14 cellular contexts compared by ENCODE assay signal in the genomic region with DNA sequence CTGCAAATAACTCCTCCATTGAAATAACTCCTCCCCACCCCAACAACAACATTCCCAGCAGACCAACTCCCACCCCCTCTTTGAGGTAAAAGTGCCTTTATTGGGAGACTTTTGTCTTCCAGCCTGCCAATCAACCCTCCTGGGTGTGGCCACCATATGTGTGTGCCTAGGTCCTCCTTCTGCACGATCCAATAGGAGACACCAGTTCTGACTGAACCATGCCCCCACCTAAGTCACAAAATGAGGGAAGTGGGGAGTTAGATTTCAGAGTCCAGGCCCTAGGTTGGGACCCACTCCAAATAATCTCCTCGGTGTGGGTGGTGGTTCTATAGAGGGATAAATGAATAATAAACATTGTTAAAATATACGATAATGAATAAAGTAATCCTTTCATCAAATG. TPM values are rescaled to one million over a fixed set of nuclear protein-coding genes. Genes with fewer than 3 reads are reported as not detected.
A peak's percentile ranks its signal among the peaks of the same experiment; 100 is the strongest.
DNase-seq lines count a peak whose midpoint lies in the region; ATAC-seq and TF ChIP-seq lines count a peak whose summit lies in the region.
"Had no signal": no experiment of that assay in that cellular context is flagged by ENCODE, and none has a peak within 500 bp of the region (broad histone marks: within the 10 kb centered on the region; RNA-seq: fewer than 3 reads in every experiment).

No MANE protein-coding gene starts in this region.

- intact Hi-C loops in activated naive CD4-positive, alpha-beta T cell treated with anti-CD3 and anti-CD28 coated beads for 36 hours (cut with micrococcal nuclease) = loop anchor here (5.0 kb wide), 1 partner anchor 132 kb away; a partner anchor contains a TSS
- intact Hi-C loops in activated B cell treated with CpG ODN at 0.5 μM for 24 hours (cut with micrococcal nuclease) (loop anchor here (5.0 kb wide), 1 partner anchor 172 kb away; a partner anchor contains a TSS), head of caudate nucleus (cut with DNase I) (no loop called here)

- DNase-seq in activated naive CD4-positive, alpha-beta T cell treated with anti-CD3 and anti-CD28 coated beads, Interleukin-2, amount 10 ng/mL, durations not matched to agents 7 days and 5 days = no peak
- no peak for DNase-seq in activated naive CD4-positive, alpha-beta T cell treated with anti-CD3 and anti-CD28 coated beads for 36 hours
- DNase-seq in activated B cell treated with CpG ODN at 0.5 μM for 24 hours = no peak
- DNase-seq in stimulated activated effector memory CD8-positive, alpha-beta T cell treated with anti-CD3 and anti-CD28 coated beads, Interleukin-12 subunit alpha, Interleukin-12 subunit beta, amount 100 ng/mL, for 72 hours (ENCODE audit: low spot score in 2 of 2) = no peak
- no peak for DNase-seq in head of caudate nucleus
- DNase-seq: activated T-cell treated with anti-CD3 and anti-CD28 coated beads, Interleukin-2, amount 50 U/mL, for 4 hours; amygdala; KG1; left lung; NCI-H1694; NCI-H526; PC-9; stimulated activated CD4-positive, alpha-beta T cell treated with anti-CD3 and anti-CD28 coated beads, Interleukin-15, amount 100 ng/mL, for 24 hours had no signal

- peak overlapping the region; percentile 45 for H3K27ac Mint-ChIP-seq in activated naive CD4-positive, alpha-beta T cell treated with anti-CD3 and anti-CD28 coated beads, Interleukin-2, amount 10 ng/mL, durations not matched to agents 7 days and 5 days
- no peak overlapping the region for H3K27ac Mint-ChIP-seq in activated naive CD4-positive, alpha-beta T cell treated with anti-CD3 and anti-CD28 coated beads for 36 hours
- H3K27ac Mint-ChIP-seq in activated B cell treated with CpG ODN at 0.5 μM for 24 hours = peak overlapping the region; percentile 35
- peak overlapping the region; percentile 50 for H3K27ac Mint-ChIP-seq in stimulated activated effector memory CD8-positive, alpha-beta T cell treated with anti-CD3 and anti-CD28 coated beads, Interleukin-12 subunit alpha, Interleukin-12 subunit beta, amount 100 ng/mL, for 72 hours

- H3K4me1 Mint-ChIP-seq in activated naive CD4-positive, alpha-beta T cell treated with anti-CD3 and anti-CD28 coated beads, Interleukin-2, amount 10 ng/mL, durations not matched to agents 7 days and 5 days = peaks cover 51% of the 10 kb centered on the region
- H3K4me1 Mint-ChIP-seq in activated naive CD4-positive, alpha-beta T cell treated with anti-CD3 and anti-CD28 coated beads for 36 hours (ENCODE audit: low read depth) = peaks cover 20% of the 10 kb centered on the region
- H3K4me1 Mint-ChIP-seq in activated B cell treated with CpG ODN at 0.5 μM for 24 hours = peaks cover 26% of the 10 kb centered on the region
- H3K4me1 Mint-ChIP-seq in stimulated activated effector memory CD8-positive, alpha-beta T cell treated with anti-CD3 and anti-CD28 coated beads, Interleukin-12 subunit alpha, Interleukin-12 subunit beta, amount 100 ng/mL, for 72 hours = peaks cover 38% of the 10 kb centered on the region

- POLR2A ChIA-PET in activated B cell treated with CpG ODN at 0.5 μM for 24 hours (lab: Charles Lee) = no interaction called here

- no peak overlapping the region for H3K4me3 Mint-ChIP-seq in activated naive CD4-positive, alpha-beta T cell treated with anti-CD3 and anti-CD28 coated beads, Interleukin-2, amount 10 ng/mL, durations not matched to agents 7 days and 5 days
- no peak overlapping the region for H3K4me3 Mint-ChIP-seq in activated naive CD4-positive, alpha-beta T cell treated with anti-CD3 and anti-CD28 coated beads for 36 hours
- no peak overlapping the region for H3K4me3 Mint-ChIP-seq in activated B cell treated with CpG ODN at 0.5 μM for 24 hours
- no peak overlapping the region for H3K4me3 Mint-ChIP-seq in stimulated activated effector memory CD8-positive, alpha-beta T cell treated with anti-CD3 and anti-CD28 coated beads, Interleukin-12 subunit alpha, Interleukin-12 subunit beta, amount 100 ng/mL, for 72 hours
- H3K4me3 Mint-ChIP-seq: activated T-cell treated with anti-CD3 and anti-CD28 coated beads, Interleukin-2, amount 50 U/mL, for 4 hours had no signal

- TF ChIP-seq CTCF in activated B cell treated with CpG ODN at 0.5 μM for 24 hours (IDR thresholded peaks at IDR 0.05) = no peak

- CTCF ChIA-PET in activated naive CD4-positive, alpha-beta T cell treated with anti-CD3 and anti-CD28 coated beads, Interleukin-2, amount 10 ng/mL, durations not matched to agents 7 days and 5 days (lab: Charles Lee) = no interaction called here
- CTCF ChIA-PET in activated naive CD4-positive, alpha-beta T cell treated with anti-CD3 and anti-CD28 coated beads for 36 hours (lab: Charles Lee) = interaction anchor here (0.9 kb wide), 1 partner anchor 95 kb away, joined by 3 read pairs; no protein-coding TSS in a partner anchor
- CTCF ChIA-PET in activated B cell treated with CpG ODN at 0.5 μM for 24 hours (lab: Charles Lee) = no interaction called here

- H3K9me3 Mint-ChIP-seq in activated naive CD4-positive, alpha-beta T cell treated with anti-CD3 and anti-CD28 coated beads, Interleukin-2, amount 10 ng/mL, durations not matched to agents 7 days and 5 days = no peaks in the 10 kb centered on the region
- no peaks in the 10 kb centered on the region for H3K9me3 Mint-ChIP-seq in activated naive CD4-positive, alpha-beta T cell treated with anti-CD3 and anti-CD28 coated beads for 36 hours
- no peaks in the 10 kb centered on the region for H3K9me3 Mint-ChIP-seq in activated B cell treated with CpG ODN at 0.5 μM for 24 hours
- H3K9me3 Mint-ChIP-seq in stimulated activated effector memory CD8-positive, alpha-beta T cell treated with anti-CD3 and anti-CD28 coated beads, Interleukin-12 subunit alpha, Interleukin-12 subunit beta, amount 100 ng/mL, for 72 hours = no peaks in the 10 kb centered on the region
- H3K9me3 Mint-ChIP-seq: activated T-cell treated with anti-CD3 and anti-CD28 coated beads, Interleukin-2, amount 50 U/mL, for 4 hours had no signal

- H3K27me3 Mint-ChIP-seq in activated naive CD4-positive, alpha-beta T cell treated with anti-CD3 and anti-CD28 coated beads, Interleukin-2, amount 10 ng/mL, durations not matched to agents 7 days and 5 days = no peaks in the 10 kb centered on the region
- H3K27me3 Mint-ChIP-seq in activated naive CD4-positive, alpha-beta T cell treated with anti-CD3 and anti-CD28 coated beads for 36 hours (ENCODE audit: low read depth) = no peaks in the 10 kb centered on the region
- no peaks in the 10 kb centered on the region for H3K27me3 Mint-ChIP-seq in activated B cell treated with CpG ODN at 0.5 μM for 24 hours

- ATAC-seq in activated B cell treated with CpG ODN at 0.5 μM for 24 hours (ENCODE audit: low read depth) (no peak), GM18498 (IDR thresholded peaks at IDR 0.05; ENCODE audit: unreplicated experiment) (no peak)
- no peak for ATAC-seq in stimulated activated effector memory CD8-positive, alpha-beta T cell treated with anti-CD3 and anti-CD28 coated beads, Interleukin-12 subunit alpha, Interleukin-12 subunit beta, amount 100 ng/mL, for 72 hours
- ATAC-seq: activated T-cell treated with anti-CD3 and anti-CD28 coated beads, Interleukin-2, amount 50 U/mL, for 4 hours; left lung had no signal

- H3K36me3 Mint-ChIP-seq in activated naive CD4-positive, alpha-beta T cell treated with anti-CD3 and anti-CD28 coated beads, Interleukin-2, amount 10 ng/mL, durations not matched to agents 7 days and 5 days = peaks cover 46% of the 10 kb centered on the region
- H3K36me3 Mint-ChIP-seq in activated naive CD4-positive, alpha-beta T cell treated with anti-CD3 and anti-CD28 coated beads for 36 hours (ENCODE audit: low read depth) = peaks cover 28% of the 10 kb centered on the region
- H3K36me3 Mint-ChIP-seq in activated B cell treated with CpG ODN at 0.5 μM for 24 hours (ENCODE audit: low read depth) = peaks cover 46% of the 10 kb centered on the region
- H3K36me3 Mint-ChIP-seq in stimulated activated effector memory CD8-positive, alpha-beta T cell treated with anti-CD3 and anti-CD28 coated beads, Interleukin-12 subunit alpha, Interleukin-12 subunit beta, amount 100 ng/mL, for 72 hours = peaks cover 79% of the 10 kb centered on the region

RNA-seq across cellular contexts. Expression of a gene that starts 3.0 kb away (rescaled TPM):
- 100 to 1,000 TPM; 143 to 145 TPM for total RNA-seq in activated naive CD4-positive, alpha-beta T cell treated with anti-CD3 and anti-CD28 coated beads for 36 hours
- 97.2 and 111 TPM in 2 replicates for total RNA-seq in activated B cell treated with CpG ODN at 0.5 μM for 24 hours

RNA-seq across cellular contexts. Expression of a gene that starts 11.4 kb away (rescaled TPM):
- total RNA-seq in activated naive CD4-positive, alpha-beta T cell treated with anti-CD3 and anti-CD28 coated beads for 36 hours = 1 to 10 TPM; 9.2 to 9.3 TPM
- 11.8 and 13.8 TPM in 2 replicates for total RNA-seq in activated B cell treated with CpG ODN at 0.5 μM for 24 hours

RNA-seq across cellular contexts. Expression of a gene that starts 12.2 kb away (rescaled TPM):
- under 1 TPM; 0.25 to 0.26 TPM for total RNA-seq in activated naive CD4-positive, alpha-beta T cell treated with anti-CD3 and anti-CD28 coated beads for 36 hours
- 1.2 and 1.5 TPM in 2 replicates for total RNA-seq in activated B cell treated with CpG ODN at 0.5 μM for 24 hours

RNA-seq across cellular contexts. Expression of a gene that starts 25.3 kb away (rescaled TPM):
- 1 to 10 TPM; 2.5 to 2.6 TPM for total RNA-seq in activated naive CD4-positive, alpha-beta T cell treated with anti-CD3 and anti-CD28 coated beads for 36 hours
- total RNA-seq in activated B cell treated with CpG ODN at 0.5 μM for 24 hours = 0.82 and 1.6 TPM in 2 replicates

RNA-seq across cellular contexts. Expression of a gene that starts 51.2 kb away (rescaled TPM):
- total RNA-seq in activated naive CD4-positive, alpha-beta T cell treated with anti-CD3 and anti-CD28 coated beads for 36 hours = 10 to 100 TPM; 18.6 to 19.9 TPM
- 18.7 and 19.6 TPM in 2 replicates for total RNA-seq in activated B cell treated with CpG ODN at 0.5 μM for 24 hours
